In genomic region chr1:156833598-156833997, GRCh38 we compare ENCODE assay signal across 22 cellular contexts. TPM values are rescaled to one million over a fixed set of nuclear protein-coding genes. Genes with fewer than 3 reads are reported as not detected.
DNase-seq lines count a peak whose midpoint lies in the region; ATAC-seq and TF ChIP-seq lines count a peak whose summit lies in the region.
"Had no signal": no experiment of that assay in that cellular context is flagged by ENCODE, and none has a peak within 500 bp of the region (broad histone marks: within the 10 kb centered on the region; RNA-seq: fewer than 3 reads in every experiment).

No MANE protein-coding gene starts in this region.

- no peaks in the 10 kb centered on the region for H3K23me2 ChIP-seq in H9 (ENCODE audit: insufficient read length, low read depth, low read length, poor library complexity, severe bottlenecking)

- H3K79me1 ChIP-seq in H9 (ENCODE audit: insufficient read depth, low read depth, low read length, poor library complexity, severe bottlenecking) = no peaks in the 10 kb centered on the region

- no peak overlapping the region for H2BK12ac ChIP-seq in H9 (ENCODE audit: insufficient read length, low read depth, low read length)

- peak; percentile 49 for DNase-seq in activated naive CD4-positive, alpha-beta T cell treated with anti-CD3 and anti-CD28 coated beads for 36 hours
- DNase-seq in activated naive CD4-positive, alpha-beta T cell treated with Interleukin-2 at 50 U/mL for 16 hours = no peak
- DNase-seq in MM.1S = peak; percentile 30
- no peak for DNase-seq in activated T-helper 1 cell treated with anti-CD3 and anti-CD28 coated beads, Interleukin-12 subunit alpha, Interleukin-12 subunit beta, Interleukin-2, Interleukin-4 antibody, amounts not matched to agents 30 ng/mL and 10 ng/mL and 1 ng/mL, durations not matched to agents 14 hours and 24 hours and 36 hours (ENCODE audit: low spot score)
- DNase-seq in stimulated activated effector memory CD8-positive, alpha-beta T cell treated with anti-CD3 and anti-CD28 coated beads, Interleukin-12 subunit alpha, Interleukin-12 subunit beta, amount 100 ng/mL, for 72 hours (ENCODE audit: low spot score in 2 of 2) = no peak
- no peak for DNase-seq in GOT3 (lab: John Stamatoyannopoulos, UW)
- no peak for DNase-seq in H9
- DNase-seq: activated CD8-positive, alpha-beta memory T cell treated with anti-CD3 and anti-CD28 coated beads, Interleukin-2, amount 50 U/mL, for 4 hours; heart right ventricle; HFFc6; NCI-H1694; NCI-H524 treated with DMSO at 0.1 percent for 48 hours; nucleus accumbens; Peyer's patch; stimulated activated CD4-positive, alpha-beta T cell treated with anti-CD3 and anti-CD28 coated beads, Interleukin-1b, Interleukin-23, amount 100 ng/mL, for 48 hours; SW 1271 had no signal

- no peaks in the 10 kb centered on the region for H3K36me3 ChIP-seq in MM.1S (replicated peaks; ENCODE audit: insufficient read depth, low read length)
- H3K36me3 ChIP-seq: adrenal gland, cardiac muscle cell, heart right ventricle, Peyer's patch had no signal

- no peak overlapping the region for H2BK15ac ChIP-seq in H9 (ENCODE audit: low read depth, low read length)

- no CpG with 5 or more reads among the region's 2 CpGs for WGBS in H9 (ENCODE audit: extremely low coverage, insufficient read length, low lambda C conversion rate)

- no peak overlapping the region for H4K8ac ChIP-seq in H9 (replicated peaks; ENCODE audit: insufficient read length, low read depth, low read length)

- H3K56ac ChIP-seq in H9 (ENCODE audit: insufficient read length, low read depth, low read length) = no peak overlapping the region

- H2AFZ ChIP-seq in MM.1S (ENCODE audit: low read length) (no peak overlapping the region), H9 (ENCODE audit: low read length) (no peak overlapping the region)

- TF ChIP-seq CTCF in MM.1S (IDR thresholded peaks at IDR 0.05; ENCODE audit: low read length) (peak; percentile 14; the same call in 1 of the 2 replicates), H9 (conservative IDR thresholded peaks at IDR 0.05) (no peak)

- H3K9ac ChIP-seq in MM.1S (ENCODE audit: low read length) (no peak overlapping the region), H9 (ENCODE audit: extremely low read depth, insufficient read length, low read length) (no peak overlapping the region)

- CTCF ChIA-PET in activated naive CD4-positive, alpha-beta T cell treated with anti-CD3 and anti-CD28 coated beads for 36 hours (lab: Charles Lee) = interaction anchor here (0.8 to 1.8 kb wide), 5 partner anchors 12 to 144 kb away, joined by 3 to 6 read pairs (median 4); partner anchors contain the start of gene NTRK1

- H3K4me3 ChIP-seq in MM.1S (ENCODE audit: low read length) = no peak overlapping the region
- H3K4me3 ChIP-seq: adrenal gland, cardiac muscle cell, heart right ventricle, Peyer's patch had no signal

- H3K79me2 ChIP-seq in MM.1S (ENCODE audit: low read length) (no peaks in the 10 kb centered on the region), H9 (ENCODE audit: insufficient read depth, low read length) (no peaks in the 10 kb centered on the region)

- no peak overlapping the region for H4K91ac ChIP-seq in H9 (ENCODE audit: insufficient read length, low read depth, low read length)

- H2BK120ac ChIP-seq in H9 (ENCODE audit: low read depth, low read length, poor library complexity, severe bottlenecking) = no peak overlapping the region

- intact Hi-C loops in activated naive CD4-positive, alpha-beta T cell treated with anti-CD3 and anti-CD28 coated beads for 36 hours (cut with micrococcal nuclease) = no loop called here
- intact Hi-C loops in activated T-helper 1 cell treated with anti-CD3 and anti-CD28 coated beads, Interleukin-12 subunit alpha, Interleukin-12 subunit beta, Interleukin-2, Interleukin-4 antibody, amounts not matched to agents 30 ng/mL and 10 ng/mL and 1 ng/mL, durations not matched to agents 14 hours and 24 hours and 36 hours (cut with micrococcal nuclease) = no loop called here

- H3T11ph ChIP-seq in H9 (ENCODE audit: low read length) = no peak overlapping the region

- H3K18ac ChIP-seq in H9 (ENCODE audit: insufficient read length, low read depth, low read length) = no peak overlapping the region

- no peak overlapping the region for H2AK5ac ChIP-seq in H9 (ENCODE audit: insufficient read length, low read length)

- no peak overlapping the region for H2BK5ac ChIP-seq in H9 (ENCODE audit: insufficient read length, low read length)

- H3K27me3 Mint-ChIP-seq in activated naive CD4-positive, alpha-beta T cell treated with anti-CD3 and anti-CD28 coated beads for 36 hours (ENCODE audit: low read depth) = peaks cover 3% of the 10 kb centered on the region
- no peaks in the 10 kb centered on the region for H3K27me3 Mint-ChIP-seq in activated T-helper 1 cell treated with anti-CD3 and anti-CD28 coated beads, Interleukin-12 subunit alpha, Interleukin-12 subunit beta, Interleukin-2, Interleukin-4 antibody, amounts not matched to agents 30 ng/mL and 10 ng/mL and 1 ng/mL, durations not matched to agents 14 hours and 24 hours and 36 hours (ENCODE audit: insufficient read depth)
- H3K27me3 Mint-ChIP-seq in H9 (ENCODE audit: low read depth) = peaks cover 80% of the 10 kb centered on the region

- H3K4ac ChIP-seq in H9 (ENCODE audit: low read depth, low read length) = no peak overlapping the region

- H3K27me3 ChIP-seq in MM.1S (replicated peaks; ENCODE audit: insufficient read depth, low read length) (peaks cover 21% of the 10 kb centered on the region; the same call in 1 of the 2 replicates), H9 (ENCODE audit: insufficient read depth, low read length) (peaks cover 3% of the 10 kb centered on the region; the same call in 1 of the 2 replicates)
- H3K27me3 ChIP-seq: adrenal gland, Peyer's patch had no signal

- no peak overlapping the region for H3K4me3 Mint-ChIP-seq in activated naive CD4-positive, alpha-beta T cell treated with anti-CD3 and anti-CD28 coated beads for 36 hours
- H3K4me3 Mint-ChIP-seq in activated T-helper 1 cell treated with anti-CD3 and anti-CD28 coated beads, Interleukin-12 subunit alpha, Interleukin-12 subunit beta, Interleukin-2, Interleukin-4 antibody, amounts not matched to agents 30 ng/mL and 10 ng/mL and 1 ng/mL, durations not matched to agents 14 hours and 24 hours and 36 hours = peak overlapping the region; percentile 43
- no peak overlapping the region for H3K4me3 Mint-ChIP-seq in stimulated activated effector memory CD8-positive, alpha-beta T cell treated with anti-CD3 and anti-CD28 coated beads, Interleukin-12 subunit alpha, Interleukin-12 subunit beta, amount 100 ng/mL, for 72 hours
- no peak overlapping the region for H3K4me3 Mint-ChIP-seq in H9
- H3K4me3 Mint-ChIP-seq: HFFc6 had no signal

- H3K9me3 ChIP-seq in MM.1S (replicated peaks; ENCODE audit: insufficient read depth, low read length) (no peaks in the 10 kb centered on the region), H9 (ENCODE audit: control insufficient read depth, low read depth, low read length) (no peaks in the 10 kb centered on the region)
- H3K9me3 ChIP-seq: adrenal gland, heart right ventricle, Peyer's patch had no signal

- H3F3A ChIP-seq in MM.1S (ENCODE audit: insufficient read depth, low read length) = no peaks in the 10 kb centered on the region

- H4K5ac ChIP-seq in H9 (ENCODE audit: insufficient read length, low read depth, low read length) = no peak overlapping the region

- H3K4me2 ChIP-seq in MM.1S (ENCODE audit: low read depth, low read length) (no peak overlapping the region), H9 (ENCODE audit: insufficient read depth, insufficient read length, low read length) (no peak overlapping the region)

- no peak overlapping the region for H3K23ac ChIP-seq in H9 (ENCODE audit: insufficient read length, low read depth, low read length)

- no peaks in the 10 kb centered on the region for H3K9me3 Mint-ChIP-seq in activated naive CD4-positive, alpha-beta T cell treated with anti-CD3 and anti-CD28 coated beads for 36 hours
- no peaks in the 10 kb centered on the region for H3K9me3 Mint-ChIP-seq in activated T-helper 1 cell treated with anti-CD3 and anti-CD28 coated beads, Interleukin-12 subunit alpha, Interleukin-12 subunit beta, Interleukin-2, Interleukin-4 antibody, amounts not matched to agents 30 ng/mL and 10 ng/mL and 1 ng/mL, durations not matched to agents 14 hours and 24 hours and 36 hours
- no peaks in the 10 kb centered on the region for H3K9me3 Mint-ChIP-seq in stimulated activated effector memory CD8-positive, alpha-beta T cell treated with anti-CD3 and anti-CD28 coated beads, Interleukin-12 subunit alpha, Interleukin-12 subunit beta, amount 100 ng/mL, for 72 hours
- no peaks in the 10 kb centered on the region for H3K9me3 Mint-ChIP-seq in H9
- H3K9me3 Mint-ChIP-seq: HFFc6 had no signal

- no peaks in the 10 kb centered on the region for H3K9me2 ChIP-seq in MM.1S (replicated peaks; ENCODE audit: insufficient read depth, low read length)

- H3K4me1 ChIP-seq in MM.1S (ENCODE audit: low read length) = no peaks in the 10 kb centered on the region
- H3K4me1 ChIP-seq in H9 (ENCODE audit: insufficient read depth, low read length) = no peaks in the 10 kb centered on the region
- H3K4me1 ChIP-seq: adrenal gland, heart right ventricle, Peyer's patch had no signal

- H3K27ac ChIP-seq in MM.1S (ENCODE audit: low read length) (no peak overlapping the region), H9 (ENCODE audit: insufficient read length, low read depth, low read length) (no peak overlapping the region)
- H3K27ac ChIP-seq: adrenal gland, cardiac muscle cell, heart right ventricle, Peyer's patch, VCaP had no signal

- H4K20me1 ChIP-seq in MM.1S (ENCODE audit: insufficient read depth, low read length) (no peaks in the 10 kb centered on the region), H9 (ENCODE audit: control insufficient read depth, insufficient read depth, insufficient read length) (no peaks in the 10 kb centered on the region)

- ATAC-seq in stimulated activated effector memory CD8-positive, alpha-beta T cell treated with anti-CD3 and anti-CD28 coated beads, Interleukin-12 subunit alpha, Interleukin-12 subunit beta, amount 100 ng/mL, for 72 hours = peak; percentile 16
- no peak for ATAC-seq in GM21723 (IDR thresholded peaks at IDR 0.05; ENCODE audit: unreplicated experiment)
- ATAC-seq: sciatic nerve had no signal

- no peaks in the 10 kb centered on the region for H3K36me3 Mint-ChIP-seq in activated naive CD4-positive, alpha-beta T cell treated with anti-CD3 and anti-CD28 coated beads for 36 hours (ENCODE audit: low read depth)
- no peaks in the 10 kb centered on the region for H3K36me3 Mint-ChIP-seq in activated T-helper 1 cell treated with anti-CD3 and anti-CD28 coated beads, Interleukin-12 subunit alpha, Interleukin-12 subunit beta, Interleukin-2, Interleukin-4 antibody, amounts not matched to agents 30 ng/mL and 10 ng/mL and 1 ng/mL, durations not matched to agents 14 hours and 24 hours and 36 hours (ENCODE audit: low read depth)
- no peaks in the 10 kb centered on the region for H3K36me3 Mint-ChIP-seq in stimulated activated effector memory CD8-positive, alpha-beta T cell treated with anti-CD3 and anti-CD28 coated beads, Interleukin-12 subunit alpha, Interleukin-12 subunit beta, amount 100 ng/mL, for 72 hours
- no peaks in the 10 kb centered on the region for H3K36me3 Mint-ChIP-seq in H9 (ENCODE audit: insufficient read depth in 1 of 3, low read depth in 3 of 3)

- peaks cover 28% of the 10 kb centered on the region for H3K4me1 Mint-ChIP-seq in activated naive CD4-positive, alpha-beta T cell treated with anti-CD3 and anti-CD28 coated beads for 36 hours (ENCODE audit: low read depth)
- H3K4me1 Mint-ChIP-seq in activated T-helper 1 cell treated with anti-CD3 and anti-CD28 coated beads, Interleukin-12 subunit alpha, Interleukin-12 subunit beta, Interleukin-2, Interleukin-4 antibody, amounts not matched to agents 30 ng/mL and 10 ng/mL and 1 ng/mL, durations not matched to agents 14 hours and 24 hours and 36 hours (ENCODE audit: low read depth) = peaks cover 60% of the 10 kb centered on the region
- peaks cover 50% of the 10 kb centered on the region for H3K4me1 Mint-ChIP-seq in stimulated activated effector memory CD8-positive, alpha-beta T cell treated with anti-CD3 and anti-CD28 coated beads, Interleukin-12 subunit alpha, Interleukin-12 subunit beta, amount 100 ng/mL, for 72 hours
- no peaks in the 10 kb centered on the region; a peak in 2 of 4 replicates for H3K4me1 Mint-ChIP-seq in H9

- H2BK20ac ChIP-seq in H9 (ENCODE audit: low read depth, low read length, poor library complexity, severe bottlenecking) = no peak overlapping the region

- no peak overlapping the region for H3K14ac ChIP-seq in H9 (ENCODE audit: insufficient read depth, low read length)

- no peak overlapping the region for H3K27ac Mint-ChIP-seq in activated naive CD4-positive, alpha-beta T cell treated with anti-CD3 and anti-CD28 coated beads for 36 hours
- peak overlapping the region; percentile 88 for H3K27ac Mint-ChIP-seq in activated T-helper 1 cell treated with anti-CD3 and anti-CD28 coated beads, Interleukin-12 subunit alpha, Interleukin-12 subunit beta, Interleukin-2, Interleukin-4 antibody, amounts not matched to agents 30 ng/mL and 10 ng/mL and 1 ng/mL, durations not matched to agents 14 hours and 24 hours and 36 hours
- H3K27ac Mint-ChIP-seq in stimulated activated effector memory CD8-positive, alpha-beta T cell treated with anti-CD3 and anti-CD28 coated beads, Interleukin-12 subunit alpha, Interleukin-12 subunit beta, amount 100 ng/mL, for 72 hours = peak overlapping the region; percentile 38
- no peak overlapping the region for H3K27ac Mint-ChIP-seq in H9
- H3K27ac Mint-ChIP-seq: HFFc6 had no signal

RNA-seq across cellular contexts. Expression of gene SH2D2A, which starts 16.9 kb away (rescaled TPM):
- total RNA-seq in activated naive CD4-positive, alpha-beta T cell treated with anti-CD3 and anti-CD28 coated beads for 36 hours = 100 to 1,000 TPM; 134 to 138 TPM
- 283 and 286 TPM in 2 replicates for total RNA-seq in activated T-helper 1 cell treated with anti-CD3 and anti-CD28 coated beads, Interleukin-12 subunit alpha, Interleukin-12 subunit beta, Interleukin-2, Interleukin-4 antibody, amounts not matched to agents 30 ng/mL and 10 ng/mL and 1 ng/mL, durations not matched to agents 14 hours and 24 hours and 36 hours
- total RNA-seq in H9 (2021) = 2.0 and 2.5 TPM in 2 replicates
- total RNA-seq: fibroblast of lung had no signal

RNA-seq across cellular contexts. Expression of gene INSRR, which starts 25.3 kb away (rescaled TPM):
- not detected for total RNA-seq in activated naive CD4-positive, alpha-beta T cell treated with anti-CD3 and anti-CD28 coated beads for 36 hours
- 0.65 and 0.78 TPM in 2 replicates for total RNA-seq in activated T-helper 1 cell treated with anti-CD3 and anti-CD28 coated beads, Interleukin-12 subunit alpha, Interleukin-12 subunit beta, Interleukin-2, Interleukin-4 antibody, amounts not matched to agents 30 ng/mL and 10 ng/mL and 1 ng/mL, durations not matched to agents 14 hours and 24 hours and 36 hours
- not detected in 2 replicates for total RNA-seq in H9 (2021)
- total RNA-seq: fibroblast of lung, HFFc6, Peyer's patch had no signal

RNA-seq across cellular contexts. Expression of gene NTRK1, which starts 27.1 kb away (rescaled TPM):
- total RNA-seq in activated naive CD4-positive, alpha-beta T cell treated with anti-CD3 and anti-CD28 coated beads for 36 hours = under 1 TPM in 1 of 2 experiments, not detected in 1; 0.67 TPM
- 49.1 and 49.8 TPM in 2 replicates for total RNA-seq in activated T-helper 1 cell treated with anti-CD3 and anti-CD28 coated beads, Interleukin-12 subunit alpha, Interleukin-12 subunit beta, Interleukin-2, Interleukin-4 antibody, amounts not matched to agents 30 ng/mL and 10 ng/mL and 1 ng/mL, durations not matched to agents 14 hours and 24 hours and 36 hours
- total RNA-seq in H9 (2021) = 0.13 and 0.24 TPM in 2 replicates
- total RNA-seq: fibroblast of lung had no signal

RNA-seq across cellular contexts. Expression of gene PEAR1, which starts 59.9 kb away (rescaled TPM):
- total RNA-seq in activated naive CD4-positive, alpha-beta T cell treated with anti-CD3 and anti-CD28 coated beads for 36 hours = not detected
- 0.36 and 0.51 TPM in 2 replicates for total RNA-seq in activated T-helper 1 cell treated with anti-CD3 and anti-CD28 coated beads, Interleukin-12 subunit alpha, Interleukin-12 subunit beta, Interleukin-2, Interleukin-4 antibody, amounts not matched to agents 30 ng/mL and 10 ng/mL and 1 ng/mL, durations not matched to agents 14 hours and 24 hours and 36 hours
- total RNA-seq in H9 (2021) = 0.31 and 0.39 TPM in 2 replicates

Comparison
In these comparisons a context has a peak if more than half of its experiments do, and no peak if none do; other contexts are left out.
1. DNase-seq: peak in activated naive CD4-positive, alpha-beta T cell treated with anti-CD3 and anti-CD28 coated beads for 36 hours (single experiment) and MM.1S (single experiment); none in activated naive CD4-positive, alpha-beta T cell treated with Interleukin-2 at 50 U/mL for 16 hours (single experiment), activated T-helper 1 cell treated with anti-CD3 and anti-CD28 coated beads, Interleukin-12 subunit alpha, Interleukin-12 subunit beta, Interleukin-2, Interleukin-4 antibody, amounts not matched to agents 30 ng/mL and 10 ng/mL and 1 ng/mL, durations not matched to agents 14 hours and 24 hours and 36 hours (single experiment), stimulated activated effector memory CD8-positive, alpha-beta T cell treated with anti-CD3 and anti-CD28 coated beads, Interleukin-12 subunit alpha, Interleukin-12 subunit beta, amount 100 ng/mL, for 72 hours (0 of 2), GOT3 (single experiment) and H9 (single experiment).
2. H3K27ac Mint-ChIP-seq: peak in activated T-helper 1 cell treated with anti-CD3 and anti-CD28 coated beads, Interleukin-12 subunit alpha, Interleukin-12 subunit beta, Interleukin-2, Interleukin-4 antibody, amounts not matched to agents 30 ng/mL and 10 ng/mL and 1 ng/mL, durations not matched to agents 14 hours and 24 hours and 36 hours (single experiment) and stimulated activated effector memory CD8-positive, alpha-beta T cell treated with anti-CD3 and anti-CD28 coated beads, Interleukin-12 subunit alpha, Interleukin-12 subunit beta, amount 100 ng/mL, for 72 hours (single experiment); none in activated naive CD4-positive, alpha-beta T cell treated with anti-CD3 and anti-CD28 coated beads for 36 hours (single experiment) and H9 (0 of 3).
3. RNA of gene SH2D2A, which starts 16.9 kb away (total RNA-seq): 283 to 286 TPM in activated T-helper 1 cell treated with anti-CD3 and anti-CD28 coated beads, Interleukin-12 subunit alpha, Interleukin-12 subunit beta, Interleukin-2, Interleukin-4 antibody, amounts not matched to agents 30 ng/mL and 10 ng/mL and 1 ng/mL, durations not matched to agents 14 hours and 24 hours and 36 hours and 134 to 138 TPM in activated naive CD4-positive, alpha-beta T cell treated with anti-CD3 and anti-CD28 coated beads for 36 hours; 2.0 to 2.5 TPM in H9; every median in the first group is over 10 times any median in the second.
4. RNA of gene NTRK1, which starts 27.1 kb away (total RNA-seq): 49.1 to 49.8 TPM in activated T-helper 1 cell treated with anti-CD3 and anti-CD28 coated beads, Interleukin-12 subunit alpha, Interleukin-12 subunit beta, Interleukin-2, Interleukin-4 antibody, amounts not matched to agents 30 ng/mL and 10 ng/mL and 1 ng/mL, durations not matched to agents 14 hours and 24 hours and 36 hours; 0.67 TPM in activated naive CD4-positive, alpha-beta T cell treated with anti-CD3 and anti-CD28 coated beads for 36 hours and 0.13 to 0.24 TPM in H9; every median in the first group is over 10 times any median in the second.